ENCODE assay signal across 1 cellular context in genomic region chr15:28116521-28117488, GRCh38.
TF ChIP-seq lines count a peak whose summit lies in the region.

No MANE protein-coding gene starts in this region.

TF ChIP-seq in WTC11, 78 proteins besides CTCF, POLR2A, EP300 and RAD21 (continued from another document):
- TF ChIP-seq, protein P1, sequence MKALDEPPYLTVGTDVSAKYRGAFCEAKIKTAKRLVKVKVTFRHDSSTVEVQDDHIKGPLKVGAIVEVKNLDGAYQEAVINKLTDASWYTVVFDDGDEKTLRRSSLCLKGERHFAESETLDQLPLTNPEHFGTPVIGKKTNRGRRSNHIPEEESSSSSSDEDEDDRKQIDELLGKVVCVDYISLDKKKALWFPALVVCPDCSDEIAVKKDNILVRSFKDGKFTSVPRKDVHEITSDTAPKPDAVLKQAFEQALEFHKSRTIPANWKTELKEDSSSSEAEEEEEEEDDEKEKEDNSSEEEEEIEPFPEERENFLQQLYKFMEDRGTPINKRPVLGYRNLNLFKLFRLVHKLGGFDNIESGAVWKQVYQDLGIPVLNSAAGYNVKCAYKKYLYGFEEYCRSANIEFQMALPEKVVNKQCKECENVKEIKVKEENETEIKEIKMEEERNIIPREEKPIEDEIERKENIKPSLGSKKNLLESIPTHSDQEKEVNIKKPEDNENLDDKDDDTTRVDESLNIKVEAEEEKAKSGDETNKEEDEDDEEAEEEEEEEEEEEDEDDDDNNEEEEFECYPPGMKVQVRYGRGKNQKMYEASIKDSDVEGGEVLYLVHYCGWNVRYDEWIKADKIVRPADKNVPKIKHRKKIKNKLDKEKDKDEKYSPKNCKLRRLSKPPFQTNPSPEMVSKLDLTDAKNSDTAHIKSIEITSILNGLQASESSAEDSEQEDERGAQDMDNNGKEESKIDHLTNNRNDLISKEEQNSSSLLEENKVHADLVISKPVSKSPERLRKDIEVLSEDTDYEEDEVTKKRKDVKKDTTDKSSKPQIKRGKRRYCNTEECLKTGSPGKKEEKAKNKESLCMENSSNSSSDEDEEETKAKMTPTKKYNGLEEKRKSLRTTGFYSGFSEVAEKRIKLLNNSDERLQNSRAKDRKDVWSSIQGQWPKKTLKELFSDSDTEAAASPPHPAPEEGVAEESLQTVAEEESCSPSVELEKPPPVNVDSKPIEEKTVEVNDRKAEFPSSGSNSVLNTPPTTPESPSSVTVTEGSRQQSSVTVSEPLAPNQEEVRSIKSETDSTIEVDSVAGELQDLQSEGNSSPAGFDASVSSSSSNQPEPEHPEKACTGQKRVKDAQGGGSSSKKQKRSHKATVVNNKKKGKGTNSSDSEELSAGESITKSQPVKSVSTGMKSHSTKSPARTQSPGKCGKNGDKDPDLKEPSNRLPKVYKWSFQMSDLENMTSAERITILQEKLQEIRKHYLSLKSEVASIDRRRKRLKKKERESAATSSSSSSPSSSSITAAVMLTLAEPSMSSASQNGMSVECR (CRISPR knock-in tag; IDR thresholded peaks at IDR 0.05; ENCODE audit: borderline replicate concordance): no peak
- no peak for TF ChIP-seq NR3C1 (CRISPR knock-in tag; conservative IDR thresholded peaks at IDR 0.05; ENCODE audit: low read depth)
